Comparison of ENCODE assay signal across 16 cellular contexts in genomic region chr6:44960898-44961297, GRCh38.
DNase-seq lines count a peak whose midpoint lies in the region; ATAC-seq, FAIRE-seq and TF ChIP-seq lines count a peak whose summit lies in the region.
"Had no signal": no experiment of that assay in that cellular context is flagged by ENCODE, and none has a peak within 500 bp of the region (broad histone marks: within the 10 kb centered on the region; RNA-seq: fewer than 3 reads in every experiment).

No MANE protein-coding gene starts in this region.

- H3K9me3 Mint-ChIP-seq in T-helper 2 cell treated with Interferon-gamma antibody and Interleukin-4, amounts not matched to agents 5 μg/mL and 100 μg/mL, for 36 hours = no peaks in the 10 kb centered on the region

- CTCF ChIA-PET in GM10248 (lab: Yijun Ruan, JAX) = interaction anchor here (1.5 kb wide), 1 partner anchor 20 kb away, joined by 3 read pairs; no protein-coding TSS in a partner anchor

- in situ Hi-C loops in ACHN (cut with HindIII; ENCODE audit: low pct_ligation_motif_present, low pct_unique_long_range_greater_than_20kb, low sequenced_read_pairs) = no loop called here

- ATAC-seq in sciatic nerve = no peak

- H3K27me3 ChIP-seq in bronchial epithelial cell (ENCODE audit: control insufficient read depth, insufficient read depth, low read length) = no peaks in the 10 kb centered on the region
- H3K27me3 ChIP-seq: tibial nerve had no signal

- peaks cover 15% of the 10 kb centered on the region for H3K4me1 Mint-ChIP-seq in T-helper 2 cell treated with Interferon-gamma antibody and Interleukin-4, amounts not matched to agents 5 μg/mL and 100 μg/mL, for 36 hours (ENCODE audit: low read depth)

- no peak for FAIRE-seq in bronchial epithelial cell (lab: Jason Lieb, UNC)
- FAIRE-seq: TTC549 had no signal

- peaks cover 4% of the 10 kb centered on the region for H3K36me3 Mint-ChIP-seq in T-helper 2 cell treated with Interferon-gamma antibody and Interleukin-4, amounts not matched to agents 5 μg/mL and 100 μg/mL, for 36 hours (ENCODE audit: low read depth)

- TF ChIP-seq CTCF in bronchial epithelial cell (IDR thresholded peaks at IDR 0.05; ENCODE audit: insufficient read depth, low read length, severe bottlenecking) (no peak), retinal pigment epithelial cell (conservative IDR thresholded peaks at IDR 0.05; ENCODE audit: low read depth, low read length) (no peak), GM10248 (IDR thresholded peaks at IDR 0.05; ENCODE audit: control extremely low read depth, extremely low read depth, low read depth, missing control alignments) (no peak)

- intact Hi-C loops in sciatic nerve (cut with DNase I) = no loop called here

- DNase-seq in T-helper 2 cell treated with Interferon-gamma antibody and Interleukin-4, amounts not matched to agents 5 μg/mL and 100 μg/mL, for 36 hours (ENCODE audit: low spot score) = peak; percentile 15
- DNase-seq in T-helper 2 cell = no peak
- peak; percentile 65 for DNase-seq in LHCN-M2 (ENCODE audit: low read depth)
- DNase-seq in bronchial epithelial cell (ENCODE audit: low read depth) = peak; percentile 57
- DNase-seq in retinal pigment epithelial cell (ENCODE audit: low read depth) = peak; percentile 70
- DNase-seq in ACHN = no peak
- no peak for DNase-seq in GM10248 (ENCODE audit: extremely low spot score)
- no peak for DNase-seq in sciatic nerve (ENCODE audit: low spot score)
- DNase-seq: activated CD8-positive, alpha-beta memory T cell treated with anti-CD3 and anti-CD28 coated beads, Interleukin-2, amount 50 U/mL, for 4 hours; hypothalamus; NCI-H446 had no signal

- POLR2A ChIA-PET in GM10248 (lab: Yijun Ruan, JAX) = no interaction called here

- H3K27me3 Mint-ChIP-seq in T-helper 2 cell treated with Interferon-gamma antibody and Interleukin-4, amounts not matched to agents 5 μg/mL and 100 μg/mL, for 36 hours (ENCODE audit: low read depth) = no peaks in the 10 kb centered on the region

- H3K4me3 ChIP-seq in bronchial epithelial cell (ENCODE audit: low read depth, low read length) (no peak overlapping the region), retinal pigment epithelial cell (ENCODE audit: low read length) (no peak overlapping the region)
- H3K4me3 ChIP-seq: HAP-1, lung, skin epidermis, tibial nerve had no signal

- no peaks in the 10 kb centered on the region for H3K36me3 ChIP-seq in bronchial epithelial cell (ENCODE audit: control insufficient read depth, insufficient read depth, low read length)
- H3K36me3 ChIP-seq: HAP-1, tibial nerve had no signal

- no peak overlapping the region for H3K27ac Mint-ChIP-seq in T-helper 2 cell treated with Interferon-gamma antibody and Interleukin-4, amounts not matched to agents 5 μg/mL and 100 μg/mL, for 36 hours

- H3K4me3 Mint-ChIP-seq in T-helper 2 cell treated with Interferon-gamma antibody and Interleukin-4, amounts not matched to agents 5 μg/mL and 100 μg/mL, for 36 hours = no peak overlapping the region

Comparison
In these comparisons a context has a peak if more than half of its experiments do, and no peak if none do; other contexts are left out.
1. DNase-seq: peak in T-helper 2 cell treated with Interferon-gamma antibody and Interleukin-4, amounts not matched to agents 5 μg/mL and 100 μg/mL, for 36 hours (single experiment), LHCN-M2 (single experiment), bronchial epithelial cell (single experiment) and retinal pigment epithelial cell (single experiment); none in T-helper 2 cell (0 of 5), ACHN (single experiment), GM10248 (single experiment) and sciatic nerve (single experiment).